In genomic region chr16:2467301-2468141, GRCh38 we compare ENCODE assay signal across 1 cellular context.
TF ChIP-seq lines count a peak whose summit lies in the region.

No MANE protein-coding gene starts in this region.

TF ChIP-seq in HepG2, 621 proteins besides CTCF, POLR2A, EP300 and RAD21:
- no peak for TF ChIP-seq ARID2 (CRISPR knock-in tag; IDR thresholded peaks at IDR 0.05; ENCODE audit: borderline replicate concordance)
- TF ChIP-seq, protein P1, sequence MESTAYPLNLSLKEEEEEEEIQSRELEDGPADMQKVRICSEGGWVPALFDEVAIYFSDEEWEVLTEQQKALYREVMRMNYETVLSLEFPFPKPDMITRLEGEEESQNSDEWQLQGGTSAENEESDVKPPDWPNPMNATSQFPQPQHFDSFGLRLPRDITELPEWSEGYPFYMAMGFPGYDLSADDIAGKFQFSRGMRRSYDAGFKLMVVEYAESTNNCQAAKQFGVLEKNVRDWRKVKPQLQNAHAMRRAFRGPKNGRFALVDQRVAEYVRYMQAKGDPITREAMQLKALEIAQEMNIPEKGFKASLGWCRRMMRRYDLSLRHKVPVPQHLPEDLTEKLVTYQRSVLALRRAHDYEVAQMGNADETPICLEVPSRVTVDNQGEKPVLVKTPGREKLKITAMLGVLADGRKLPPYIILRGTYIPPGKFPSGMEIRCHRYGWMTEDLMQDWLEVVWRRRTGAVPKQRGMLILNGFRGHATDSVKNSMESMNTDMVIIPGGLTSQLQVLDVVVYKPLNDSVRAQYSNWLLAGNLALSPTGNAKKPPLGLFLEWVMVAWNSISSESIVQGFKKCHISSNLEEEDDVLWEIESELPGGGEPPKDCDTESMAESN (CRISPR knock-in tag; conservative IDR thresholded peaks at IDR 0.05): no peak
- TF ChIP-seq U2AF2 (IDR thresholded peaks at IDR 0.05; ENCODE audit: low read depth, low read length): no peak
- no peak for TF ChIP-seq GATA4 (IDR thresholded peaks at IDR 0.05; ENCODE audit: borderline replicate concordance, low read depth)
- TF ChIP-seq ATAD3A (CRISPR knock-in tag; IDR thresholded peaks at IDR 0.05): no peak
- no peak for TF ChIP-seq NONO (IDR thresholded peaks at IDR 0.05)
- peak; percentile 42; the same call in 1 of the 2 replicates for TF ChIP-seq NONO (CRISPR knock-in tag; conservative IDR thresholded peaks at IDR 0.05)
- TF ChIP-seq RXRB (CRISPR knock-in tag; IDR thresholded peaks at IDR 0.05; ENCODE audit: borderline replicate concordance): no peak
- TF ChIP-seq AGO2 (optimal IDR thresholded peaks at IDR 0.05; ENCODE audit: low read depth, low read length): peak; percentile 67
- TF ChIP-seq AGO1 (IDR thresholded peaks at IDR 0.05; ENCODE audit: low read depth, low read length, poor library complexity, severe bottlenecking): peak; percentile 74
- no peak for TF ChIP-seq HNRNPK (IDR thresholded peaks at IDR 0.05; ENCODE audit: low read depth, low read length, poor library complexity, severe bottlenecking)
- TF ChIP-seq ZC3H13 (CRISPR knock-in tag; IDR thresholded peaks at IDR 0.05): no peak
- TF ChIP-seq TEAD2 (CRISPR knock-in tag; IDR thresholded peaks at IDR 0.05): no peak
- TF ChIP-seq CHD4 (IDR thresholded peaks at IDR 0.05; ENCODE audit: borderline replicate concordance, low read length): no peak
- TF ChIP-seq TAF1 (CRISPR knock-in tag; IDR thresholded peaks at IDR 0.05): no peak
- no peak for TF ChIP-seq ZNF704 (CRISPR knock-in tag; IDR thresholded peaks at IDR 0.05; ENCODE audit: borderline replicate concordance)
- no peak for TF ChIP-seq ZNF263 (CRISPR knock-in tag; IDR thresholded peaks at IDR 0.05)
- no peak for TF ChIP-seq ZNF562 (CRISPR knock-in tag; IDR thresholded peaks at IDR 0.05; ENCODE audit: borderline replicate concordance)
- TF ChIP-seq ZNF7 (CRISPR knock-in tag; IDR thresholded peaks at IDR 0.05): no peak
